ENCODE assay signal across 7 cellular contexts in genomic region chr10:74991435-74991834, GRCh38.
A peak's percentile ranks its signal among the peaks of the same experiment; 100 is the strongest.
DNase-seq lines count a peak whose midpoint lies in the region; ATAC-seq, FAIRE-seq and TF ChIP-seq lines count a peak whose summit lies in the region.

No MANE protein-coding gene starts in this region.

- no peaks in the 10 kb centered on the region for H3K9me3 ChIP-seq in Karpas-422 (ENCODE audit: low read length)
- no peaks in the 10 kb centered on the region for H3K9me3 ChIP-seq in osteoblast (ENCODE audit: low read depth, low read length)

- no peak for DNase-seq in GM12864 (ENCODE audit: low read depth)
- peak; percentile 77 for DNase-seq in Karpas-422
- peak; percentile 69 for DNase-seq in bronchial epithelial cell (ENCODE audit: low read depth)
- no peak for DNase-seq in osteoblast (ENCODE audit: insufficient read length, low spot score, missing footprints)
- DNase-seq in GOT3 (lab: John Stamatoyannopoulos, UW) = no peak
- no peak for DNase-seq in CD1c-positive myeloid dendritic cell (ENCODE audit: extremely low spot score)

- H3K4me3 ChIP-seq in GM12864 (ENCODE audit: low read depth, low read length) (no peak overlapping the region), Karpas-422 (ENCODE audit: low read length) (no peak overlapping the region), bronchial epithelial cell (ENCODE audit: low read depth, low read length) (no peak overlapping the region), osteoblast (ENCODE audit: insufficient read depth, low read length) (no peak overlapping the region)

- H2AFZ ChIP-seq in Karpas-422 (ENCODE audit: low read length) (no peak overlapping the region), osteoblast (ENCODE audit: low read length) (no peak overlapping the region)

- no peak overlapping the region for H3K9ac ChIP-seq in Karpas-422 (ENCODE audit: low read length)

- H4K20me1 ChIP-seq in Karpas-422 (ENCODE audit: insufficient read depth, low read depth, low read length) (no peaks in the 10 kb centered on the region), osteoblast (ENCODE audit: insufficient read depth, low read length) (peaks cover 7% of the 10 kb centered on the region)

- no peak for FAIRE-seq in bronchial epithelial cell (lab: Jason Lieb, UNC)

- H3K4me1 ChIP-seq in Karpas-422 (ENCODE audit: low read length) (no peaks in the 10 kb centered on the region), osteoblast (ENCODE audit: insufficient read depth, low read length) (peaks cover 7% of the 10 kb centered on the region)

- H3K36me3 ChIP-seq in Karpas-422 (ENCODE audit: insufficient read depth, low read length) (peaks cover 50% of the 10 kb centered on the region), bronchial epithelial cell (ENCODE audit: control insufficient read depth, insufficient read depth, low read length) (no peaks in the 10 kb centered on the region), osteoblast (ENCODE audit: insufficient read depth, low read length) (peaks cover 6% of the 10 kb centered on the region)

- H3K27me3 ChIP-seq in Karpas-422 (ENCODE audit: low read length) = no peaks in the 10 kb centered on the region
- no peaks in the 10 kb centered on the region for H3K27me3 ChIP-seq in bronchial epithelial cell (ENCODE audit: control insufficient read depth, insufficient read depth, low read length)
- no peaks in the 10 kb centered on the region for H3K27me3 ChIP-seq in osteoblast (ENCODE audit: insufficient read depth, low read length)

- H3K27ac ChIP-seq in Karpas-422 (ENCODE audit: low read length) = no peak overlapping the region
- no peak overlapping the region for H3K27ac ChIP-seq in osteoblast (ENCODE audit: low read depth, low read length)

- H3K4me2 ChIP-seq in Karpas-422 (ENCODE audit: low read depth, low read length, poor library complexity, severe bottlenecking) = no peak overlapping the region
- no peak overlapping the region for H3K4me2 ChIP-seq in osteoblast (ENCODE audit: insufficient read depth, low read length)

- TF ChIP-seq CTCF in GM12864 (IDR thresholded peaks at IDR 0.05; ENCODE audit: low read depth, low read length, missing control alignments) (peak; percentile 55), bronchial epithelial cell (IDR thresholded peaks at IDR 0.05; ENCODE audit: insufficient read depth, low read length, severe bottlenecking) (peak; percentile 46), osteoblast (IDR thresholded peaks at IDR 0.05; ENCODE audit: extremely low read depth, low read depth, low read length) (peak; percentile 34)

- H3K79me2 ChIP-seq in Karpas-422 (ENCODE audit: low read length) = 0 out of 2 replicates have a peak, but pooled peaks cover 4% of the 10 kb centered on the region
- no peaks in the 10 kb centered on the region for H3K79me2 ChIP-seq in osteoblast (ENCODE audit: insufficient read depth, low read length)

- ATAC-seq in GM19463 (IDR thresholded peaks at IDR 0.05; ENCODE audit: unreplicated experiment) = no peak

- H3K9me2 ChIP-seq in Karpas-422 (replicated peaks; ENCODE audit: insufficient read depth, low read length) = no peaks in the 10 kb centered on the region

Comparison
In these comparisons a context has a peak if more than half of its experiments do, and no peak if none do; other contexts are left out.
1. DNase-seq: peak in Karpas-422 (single experiment) and bronchial epithelial cell (single experiment); none in GM12864 (single experiment), osteoblast (single experiment), GOT3 (single experiment) and CD1c-positive myeloid dendritic cell (single experiment).
2. Peak in every context shown above with its lines, with median percentiles within 50 percentile points of each other: CTCF ChIP-seq.